In genomic region chr16:48086422-48086821, GRCh38 we compare ENCODE assay signal across 23 cellular contexts.
"Had no signal": no experiment of that assay in that cellular context is flagged by ENCODE, and none has a peak within 500 bp of the region (broad histone marks: within the 10 kb centered on the region; RNA-seq: fewer than 3 reads in every experiment).

No MANE protein-coding gene starts in this region.

- H3K36me3 Mint-ChIP-seq: mesothelial cell of epicardium; naive B cell; natural killer cell; stimulated activated memory B cell treated with anti-CD40 and anti-IgM and Interleukin-4, amounts not matched to agents 10 μg/mL and 1 μg/mL and 100 μg/mL, for 72 hours; type B pancreatic cell had no signal

- ATAC-seq: left lobe of liver; natural killer cell; pancreas; sciatic nerve; stimulated activated memory B cell treated with anti-CD40 and anti-IgM and Interleukin-4, amounts not matched to agents 10 μg/mL and 1 μg/mL and 100 μg/mL, for 72 hours; stimulated activated naive CD8-positive, alpha-beta T cell treated with anti-CD3 and anti-CD28 coated beads, Interleukin-15, amount 100 ng/mL, for 72 hours had no signal

- H3K4me3 Mint-ChIP-seq: mesothelial cell of epicardium; naive B cell; natural killer cell; stimulated activated memory B cell treated with anti-CD40 and anti-IgM and Interleukin-4, amounts not matched to agents 10 μg/mL and 1 μg/mL and 100 μg/mL, for 72 hours; stimulated activated naive CD8-positive, alpha-beta T cell treated with anti-CD3 and anti-CD28 coated beads, Interleukin-15, amount 100 ng/mL, for 72 hours; type B pancreatic cell had no signal

- H3K27me3 ChIP-seq: hepatocyte, pancreas, tibial nerve, uterus had no signal

- H3K4me3 ChIP-seq: hepatocyte, lung, pancreas, prostate gland, spleen, tibial nerve, uterus had no signal

- H3K4me1 Mint-ChIP-seq: mesothelial cell of epicardium; natural killer cell; stimulated activated memory B cell treated with anti-CD40 and anti-IgM and Interleukin-4, amounts not matched to agents 10 μg/mL and 1 μg/mL and 100 μg/mL, for 72 hours; stimulated activated naive CD8-positive, alpha-beta T cell treated with anti-CD3 and anti-CD28 coated beads, Interleukin-15, amount 100 ng/mL, for 72 hours had no signal

- H3K36me3 ChIP-seq: pancreas, prostate gland, spleen, tibial nerve, uterus had no signal

- DNase-seq: head of caudate nucleus; islet precursor cell; mesendoderm; naive B cell; natural killer cell; pancreas; posterior cingulate gyrus; small intestine; spleen; stimulated activated CD4-positive, alpha-beta T cell treated with anti-CD3 and anti-CD28 coated beads, Interleukin-4, amount 100 ng/mL, for 24 hours; stimulated activated naive CD4-positive, alpha-beta T cell treated with Interleukin-2 at 50 U/mL for 16 hours; stimulated activated naive CD8-positive, alpha-beta T cell treated with anti-CD3 and anti-CD28 coated beads, Interleukin-15, amount 100 ng/mL, for 72 hours; substantia nigra; uterus had no signal

- H3K9me3 Mint-ChIP-seq: mesothelial cell of epicardium; natural killer cell; stimulated activated memory B cell treated with anti-CD40 and anti-IgM and Interleukin-4, amounts not matched to agents 10 μg/mL and 1 μg/mL and 100 μg/mL, for 72 hours; stimulated activated naive CD8-positive, alpha-beta T cell treated with anti-CD3 and anti-CD28 coated beads, Interleukin-15, amount 100 ng/mL, for 72 hours; type B pancreatic cell had no signal

- H3K27ac ChIP-seq: hepatocyte, pancreas, prostate gland, spleen, tibial nerve, uterus had no signal

- H3K9me3 ChIP-seq: pancreas, prostate gland, spleen, tibial nerve, uterus had no signal

- H3K4me1 ChIP-seq: pancreas, prostate gland, spleen, tibial nerve, uterus had no signal

- H3K27ac Mint-ChIP-seq: mesothelial cell of epicardium; natural killer cell; stimulated activated memory B cell treated with anti-CD40 and anti-IgM and Interleukin-4, amounts not matched to agents 10 μg/mL and 1 μg/mL and 100 μg/mL, for 72 hours; type B pancreatic cell had no signal
